16 cellular contexts compared by ENCODE assay signal in the genomic region with DNA sequence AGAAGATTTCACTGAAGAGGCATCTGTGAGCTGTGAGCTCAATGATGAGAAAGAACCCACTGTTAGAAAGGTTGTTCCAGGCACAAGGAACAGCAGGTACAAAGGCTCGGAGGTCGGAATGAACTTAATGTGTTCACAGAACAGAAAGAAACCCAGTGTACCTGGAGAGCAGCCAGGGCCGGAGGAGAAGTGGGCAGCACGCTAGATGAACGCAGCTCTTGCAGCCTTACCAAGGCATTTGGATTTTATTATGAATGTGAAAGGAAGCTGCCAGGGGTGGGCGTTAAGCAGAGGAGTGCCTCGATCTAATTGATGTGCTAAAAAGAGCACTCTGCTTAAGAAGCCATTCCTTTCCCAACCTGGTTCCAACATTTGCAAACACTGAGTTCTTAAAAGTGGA. TPM values are rescaled to one million over a fixed set of nuclear protein-coding genes. Genes with fewer than 3 reads are reported as not detected.
DNase-seq lines count a peak whose midpoint lies in the region; ATAC-seq and TF ChIP-seq lines count a peak whose summit lies in the region.
"Had no signal": no experiment of that assay in that cellular context is flagged by ENCODE, and none has a peak within 500 bp of the region (broad histone marks: within the 10 kb centered on the region; RNA-seq: fewer than 3 reads in every experiment).

No MANE protein-coding gene starts in this region.

- H3K9me3 ChIP-seq in upper lobe of right lung (no peaks in the 10 kb centered on the region), T-helper 17 cell (ENCODE audit: control insufficient read depth, low read length, poor library complexity, severe bottlenecking) (no peaks in the 10 kb centered on the region)
- H3K9me3 ChIP-seq: SJCRH30, stomach had no signal

- H3K27me3 Mint-ChIP-seq in activated naive CD4-positive, alpha-beta T cell treated with anti-CD3 and anti-CD28 coated beads for 36 hours (ENCODE audit: low read depth): no peaks in the 10 kb centered on the region
- H3K27me3 Mint-ChIP-seq in activated CD4-positive, alpha-beta T cell treated with anti-CD3 and anti-CD28 coated beads for 36 hours: no peaks in the 10 kb centered on the region
- H3K27me3 Mint-ChIP-seq in T-helper 17 cell: no peaks in the 10 kb centered on the region
- H3K27me3 Mint-ChIP-seq: effector memory CD8-positive, alpha-beta T cell had no signal

- ATAC-seq in upper lobe of right lung: peak; percentile 53
- no peak for ATAC-seq in activated CD4-positive, alpha-beta T cell treated with anti-CD3 and anti-CD28 coated beads for 36 hours
- ATAC-seq in T-helper 17 cell: no peak
- ATAC-seq: activated naive CD4-positive, alpha-beta T cell treated with anti-CD3 and anti-CD28 coated beads, Interleukin-2, amount 50 U/mL, for 72 hours; effector memory CD8-positive, alpha-beta T cell had no signal

- no peak for DNase-seq in activated naive CD4-positive, alpha-beta T cell treated with anti-CD3 and anti-CD28 coated beads for 36 hours
- DNase-seq in activated naive CD4-positive, alpha-beta T cell (lab: John Stamatoyannopoulos, UW): no peak
- peak; percentile 54 for DNase-seq in fibroblast of gingiva (ENCODE audit: low read depth)
- peak; percentile 69 for DNase-seq in occipital lobe (lab: John Stamatoyannopoulos, UW)
- no peak for DNase-seq in upper lobe of right lung
- no peak for DNase-seq in activated CD4-positive, alpha-beta T cell treated with anti-CD3 and anti-CD28 coated beads for 36 hours
- DNase-seq in RKO (ENCODE audit: low spot score): no peak
- DNase-seq in T-helper 17 cell: no peak
- DNase-seq: activated CD4-positive, alpha-beta T cell treated with anti-CD3 and anti-CD28 coated beads for 4 hours; effector memory CD8-positive, alpha-beta T cell; NCI-H146; SJCRH30; stomach had no signal

- TF ChIP-seq CTCF in upper lobe of right lung (IDR thresholded peaks at IDR 0.05): no peak

- intact Hi-C loops in activated naive CD4-positive, alpha-beta T cell treated with anti-CD3 and anti-CD28 coated beads for 36 hours (cut with micrococcal nuclease): no loop called here
- intact Hi-C loops in upper lobe of right lung (cut with DNase I): no loop called here
- intact Hi-C loops in activated CD4-positive, alpha-beta T cell treated with anti-CD3 and anti-CD28 coated beads for 36 hours (cut with DNase I, micrococcal nuclease): no loop called here

- peak overlapping the region; percentile 69 for H3K27ac ChIP-seq in upper lobe of right lung
- H3K27ac ChIP-seq: 22Rv1, C4-2B, SJCRH30 had no signal

- CTCF ChIA-PET in activated naive CD4-positive, alpha-beta T cell treated with anti-CD3 and anti-CD28 coated beads for 36 hours (lab: Charles Lee): no interaction called here
- CTCF ChIA-PET in activated CD4-positive, alpha-beta T cell treated with anti-CD3 and anti-CD28 coated beads for 36 hours (lab: Charles Lee): no interaction called here

- H3K36me3 ChIP-seq in upper lobe of right lung: peaks cover 35% of the 10 kb centered on the region

- H3K36me3 Mint-ChIP-seq in activated naive CD4-positive, alpha-beta T cell treated with anti-CD3 and anti-CD28 coated beads for 36 hours (ENCODE audit: low read depth): peaks cover 14% of the 10 kb centered on the region
- H3K36me3 Mint-ChIP-seq in activated CD4-positive, alpha-beta T cell treated with anti-CD3 and anti-CD28 coated beads for 36 hours (ENCODE audit: low read depth): peaks cover 6% of the 10 kb centered on the region
- no peaks in the 10 kb centered on the region for H3K36me3 Mint-ChIP-seq in T-helper 17 cell (ENCODE audit: low read depth)
- H3K36me3 Mint-ChIP-seq: activated naive CD4-positive, alpha-beta T cell treated with anti-CD3 and anti-CD28 coated beads, Interleukin-2, amount 50 U/mL, for 72 hours had no signal

- POLR2A ChIA-PET in activated CD4-positive, alpha-beta T cell treated with anti-CD3 and anti-CD28 coated beads for 36 hours (lab: Charles Lee): no interaction called here

- H3K4me1 Mint-ChIP-seq in activated naive CD4-positive, alpha-beta T cell treated with anti-CD3 and anti-CD28 coated beads for 36 hours (ENCODE audit: low read depth): peaks cover 6% of the 10 kb centered on the region
- peaks cover 8% of the 10 kb centered on the region for H3K4me1 Mint-ChIP-seq in activated CD4-positive, alpha-beta T cell treated with anti-CD3 and anti-CD28 coated beads for 36 hours
- peaks cover 7% of the 10 kb centered on the region for H3K4me1 Mint-ChIP-seq in T-helper 17 cell

- H3K9me3 Mint-ChIP-seq in activated naive CD4-positive, alpha-beta T cell treated with anti-CD3 and anti-CD28 coated beads for 36 hours: no peaks in the 10 kb centered on the region
- H3K9me3 Mint-ChIP-seq in activated CD4-positive, alpha-beta T cell treated with anti-CD3 and anti-CD28 coated beads for 36 hours (ENCODE audit: low read depth): no peaks in the 10 kb centered on the region
- H3K9me3 Mint-ChIP-seq: activated naive CD4-positive, alpha-beta T cell treated with anti-CD3 and anti-CD28 coated beads, Interleukin-2, amount 50 U/mL, for 72 hours; effector memory CD8-positive, alpha-beta T cell had no signal

- no peaks in the 10 kb centered on the region for H3K27me3 ChIP-seq in upper lobe of right lung
- H3K27me3 ChIP-seq: SJCRH30, stomach had no signal

- H3K4me1 ChIP-seq in upper lobe of right lung: peaks cover 15% of the 10 kb centered on the region

- peak overlapping the region; percentile 59 for H3K27ac Mint-ChIP-seq in activated naive CD4-positive, alpha-beta T cell treated with anti-CD3 and anti-CD28 coated beads for 36 hours
- H3K27ac Mint-ChIP-seq in activated CD4-positive, alpha-beta T cell treated with anti-CD3 and anti-CD28 coated beads for 36 hours: no peak overlapping the region
- no peak overlapping the region for H3K27ac Mint-ChIP-seq in T-helper 17 cell

- H3K4me3 Mint-ChIP-seq in activated naive CD4-positive, alpha-beta T cell treated with anti-CD3 and anti-CD28 coated beads for 36 hours: no peak overlapping the region
- no peak overlapping the region for H3K4me3 Mint-ChIP-seq in activated CD4-positive, alpha-beta T cell treated with anti-CD3 and anti-CD28 coated beads for 36 hours
- H3K4me3 Mint-ChIP-seq in T-helper 17 cell: no peak overlapping the region
- H3K4me3 Mint-ChIP-seq: effector memory CD8-positive, alpha-beta T cell had no signal

- H3K4me3 ChIP-seq in upper lobe of right lung: no peak overlapping the region
- H3K4me3 ChIP-seq: SJCRH30, stomach had no signal

RNA-seq across cellular contexts. Expression of a gene that starts 19.0 kb away (rescaled TPM):
- 1 to 10 TPM; 9.8 to 10.0 TPM for total RNA-seq in activated naive CD4-positive, alpha-beta T cell treated with anti-CD3 and anti-CD28 coated beads for 36 hours
- 10.9 TPM for total RNA-seq in occipital lobe
- total RNA-seq in upper lobe of right lung: 34.9 TPM
- total RNA-seq in activated CD4-positive, alpha-beta T cell treated with anti-CD3 and anti-CD28 coated beads for 36 hours: 10 to 100 TPM; 23.9 to 28.3 TPM
- 10 to 100 TPM; 14.4 to 14.7 TPM for total RNA-seq in T-helper 17 cell

Comparison
In these comparisons a context has a peak if more than half of its experiments do, and no peak if none do; other contexts are left out.
1. DNase-seq: peak in fibroblast of gingiva (single experiment) and occipital lobe (single experiment); none in activated naive CD4-positive, alpha-beta T cell treated with anti-CD3 and anti-CD28 coated beads for 36 hours (single experiment), activated naive CD4-positive, alpha-beta T cell (0 of 4), upper lobe of right lung (single experiment), activated CD4-positive, alpha-beta T cell treated with anti-CD3 and anti-CD28 coated beads for 36 hours (single experiment), RKO (single experiment) and T-helper 17 cell (0 of 3).